ENCODE assay signal across 1 cellular context in genomic region chr15:96349933-96350292, GRCh38.
TF ChIP-seq lines count a peak whose summit lies in the region.

No MANE protein-coding gene starts in this region.

TF ChIP-seq in WTC11, 78 proteins besides CTCF, POLR2A, EP300 and RAD21 (continued from another document):
- TF ChIP-seq STAT6 (CRISPR knock-in tag; conservative IDR thresholded peaks at IDR 0.05; ENCODE audit: low read depth) (no peak), USF2 (CRISPR knock-in tag; IDR thresholded peaks at IDR 0.05) (no peak), USF1 (CRISPR knock-in tag; IDR thresholded peaks at IDR 0.05) (no peak)
